Comparison of ENCODE assay signal across 17 cellular contexts in genomic region chr10:99908512-99908911, GRCh38.
A peak's percentile ranks its signal among the peaks of the same experiment; 100 is the strongest.
DNase-seq lines count a peak whose midpoint lies in the region; ATAC-seq, FAIRE-seq and TF ChIP-seq lines count a peak whose summit lies in the region.
"Had no signal": no experiment of that assay in that cellular context is flagged by ENCODE, and none has a peak within 500 bp of the region (broad histone marks: within the 10 kb centered on the region; RNA-seq: fewer than 3 reads in every experiment).

No MANE protein-coding gene starts in this region.

- no peak overlapping the region for H3K9ac ChIP-seq in GM12878 (ENCODE audit: control insufficient read depth, insufficient read depth, low read length)

- intact Hi-C loops in MCF 10A (cut with micrococcal nuclease) (no loop called here), breast epithelium (cut with DNase I; ENCODE audit: low total_unique reads) (no loop called here), GM12878 (cut with micrococcal nuclease; ENCODE audit: unreplicated experiment) (no loop called here)

- TF ChIP-seq POLR2A in breast epithelium (IDR thresholded peaks at IDR 0.05) (no peak), GM12878 (IDR thresholded peaks at IDR 0.05; ENCODE audit: low read depth, low read length) (no peak)

- SMC1A ChIA-PET in GM12878 (lab: Charles Lee; ENCODE audit: uncharacterized antibody, unreplicated experiment) = interaction anchor here (1.0 to 2.0 kb wide), 5 partner anchors 12 to 137 kb away, joined by 3 to 8 read pairs (median 4); no protein-coding TSS in a partner anchor

- H3K9me3 Mint-ChIP-seq in MCF 10A (ENCODE audit: unreplicated experiment) = no peaks in the 10 kb centered on the region
- H3K9me3 Mint-ChIP-seq: naive thymus-derived CD8-positive, alpha-beta T cell had no signal

- H3K4me2 ChIP-seq in GM12878 (ENCODE audit: control insufficient read depth, insufficient read depth) = no peak overlapping the region

- peaks cover 3% of the 10 kb centered on the region; the same call in 1 of the 2 replicates for H4K20me1 ChIP-seq in GM12878 (ENCODE audit: control insufficient read depth, insufficient read depth)

- BruUV-seq in MCF 10A (replicated peaks; lab: Mats Ljungman, UMichigan) (no TSS peak), GM12878 (replicated peaks; lab: Mats Ljungman, UMichigan) (no TSS peak)

- H3K27me3 ChIP-seq in breast epithelium (no peaks in the 10 kb centered on the region), GM12878 (replicated peaks in 1 of 2; ENCODE audit: control insufficient read depth in 2 of 2, insufficient read depth in 2 of 2, low read length in 1 of 2) (no peaks in the 10 kb centered on the region)
- H3K27me3 ChIP-seq: gastroesophageal sphincter had no signal

- DNase-seq in MCF 10A (ENCODE audit: unreplicated experiment) (no peak), breast epithelium (ENCODE audit: low spot score in 2 of 2) (no peak), MV-4-11 (lab: John Stamatoyannopoulos, UW) (peak; percentile 42), GM12878 (ENCODE audit: low read depth, low spot score) (no peak), HUDEP-2 (lab: John Stamatoyannopoulos, UW; ENCODE audit: unreplicated experiment in 76 of 76) (no peak), NCI-H1048 (lab: John Stamatoyannopoulos, UW) (no peak), glomerular visceral epithelial cell (ENCODE audit: extremely low spot score) (no peak)
- DNase-seq: activated CD4-positive, alpha-beta T cell treated with anti-CD3 and anti-CD28 coated beads for 1 hour; AML-193; aorta; lower lobe of right lung; naive thymus-derived CD8-positive, alpha-beta T cell; NCI-H187 treated with DMSO at 0.1 percent for 48 hours; NCI-H524 treated with DMSO at 0.1 percent for 48 hours had no signal

- TF ChIP-seq RAD21 in GM12878 (IDR thresholded peaks at IDR 0.05; ENCODE audit: insufficient read depth, low read depth, low read length) = no peak

- RAD21 ChIA-PET in GM12878 (lab: Charles Lee; ENCODE audit: unreplicated experiment) = interaction anchor here (1.9 kb wide), 1 partner anchor 101 kb away, joined by 5 read pairs; the partner anchor contains the start of gene DNMBP

- CTCF ChIA-PET in MCF 10A (lab: Yijun Ruan, JAX) (interaction anchor here (0.7 to 9.0 kb wide), 5 partner anchors 14 to 138 kb away, joined by 3 to 125 read pairs (median 3); no protein-coding TSS in a partner anchor), GM12878 (lab: Yijun Ruan, JAX) (no interaction called here)

- H3K27ac ChIP-seq in breast epithelium (no peak overlapping the region), GM12878 (ENCODE audit: control insufficient read depth, insufficient read depth) (no peak overlapping the region)
- H3K27ac ChIP-seq: lower lobe of right lung had no signal

- no peaks in the 10 kb centered on the region; the same call in 1 of the 2 replicates for H3K79me2 ChIP-seq in GM12878 (ENCODE audit: control insufficient read depth, insufficient read depth, low read length)

- in situ Hi-C loops in GM12878 (cut with MboI) = no loop called here

- no peak overlapping the region for H3K4me3 Mint-ChIP-seq in MCF 10A (ENCODE audit: unreplicated experiment)
- H3K4me3 Mint-ChIP-seq: naive thymus-derived CD8-positive, alpha-beta T cell had no signal

- FAIRE-seq in GM12878 (lab: Jason Lieb, UNC) = no peak
- FAIRE-seq: colon, GM18507 had no signal

- no peaks in the 10 kb centered on the region for H3K4me1 ChIP-seq in breast epithelium
- H3K4me1 ChIP-seq in GM12878 (ENCODE audit: control insufficient read depth, insufficient read depth, low read length) = no peaks in the 10 kb centered on the region

- TF ChIP-seq CTCF in MCF 10A (IDR thresholded peaks at IDR 0.05; ENCODE audit: unreplicated experiment) = no peak
- no peak for TF ChIP-seq CTCF in breast epithelium (IDR thresholded peaks at IDR 0.05)
- no peak for TF ChIP-seq CTCF in GM12878 (IDR thresholded peaks at IDR 0.05 in 2 of 3, conservative IDR thresholded peaks at IDR 0.05 in 1 of 3; ENCODE audit: control insufficient read depth in 2 of 3, extremely low read depth in 1 of 3, insufficient read depth in 1 of 3, low read depth in 3 of 3, low read length in 3 of 3)

- POLR2A ChIA-PET in MCF 10A (lab: Yijun Ruan, JAX) = interaction anchor here (0.8 to 3.5 kb wide), 5 partner anchors 34 to 136 kb away, joined by 3 to 30 read pairs (median 6); partner anchors contain the start of gene DNMBP
- POLR2A ChIA-PET in GM12878 (lab: Charles Lee) = no interaction called here

- peaks cover 14% of the 10 kb centered on the region for H3K4me1 Mint-ChIP-seq in MCF 10A (ENCODE audit: insufficient read depth, unreplicated experiment)
- H3K4me1 Mint-ChIP-seq: naive thymus-derived CD8-positive, alpha-beta T cell had no signal

- no peaks in the 10 kb centered on the region for H3K27me3 Mint-ChIP-seq in MCF 10A (ENCODE audit: insufficient read depth, unreplicated experiment)
- H3K27me3 Mint-ChIP-seq: naive thymus-derived CD8-positive, alpha-beta T cell had no signal

- H3K36me3 ChIP-seq in breast epithelium = no peaks in the 10 kb centered on the region
- peaks cover 22 to 33% of the 10 kb centered on the region in 2 experiments for H3K36me3 ChIP-seq in GM12878 (ENCODE audit: control insufficient read depth in 2 of 2, insufficient read depth in 2 of 2, low read length in 1 of 2)

- H3K36me3 Mint-ChIP-seq in MCF 10A (ENCODE audit: insufficient read depth, unreplicated experiment) = peaks cover 39% of the 10 kb centered on the region

- peak overlapping the region; percentile 67 for H3K27ac Mint-ChIP-seq in MCF 10A (ENCODE audit: low read depth, unreplicated experiment)
- H3K27ac Mint-ChIP-seq: naive thymus-derived CD8-positive, alpha-beta T cell had no signal

- TF ChIP-seq EP300 in GM12878 (IDR thresholded peaks at IDR 0.05; ENCODE audit: borderline replicate concordance in 1 of 2, control insufficient read depth in 1 of 2, low read depth in 2 of 2, low read length in 2 of 2) = no peak

- H3K9me3 ChIP-seq in breast epithelium (no peaks in the 10 kb centered on the region), GM12878 (replicated peaks; ENCODE audit: control insufficient read depth, insufficient read depth, low read length) (no peaks in the 10 kb centered on the region)
- H3K9me3 ChIP-seq: gastroesophageal sphincter, lower lobe of right lung had no signal

- no peak for ATAC-seq in GM12878
- ATAC-seq: gastroesophageal sphincter; lower lobe of right lung; naive thymus-derived CD8-positive, alpha-beta T cell had no signal

- WGBS in GM12878 (ENCODE audit: insufficient coverage, insufficient replicate concordance, low lambda C conversion rate, missing lambda C conversion rate) = 63% methylated on average over 3 of the region's 3 CpGs

- no peak overlapping the region for H3K4me3 ChIP-seq in breast epithelium
- H3K4me3 ChIP-seq in GM12878 = no peak overlapping the region
- H3K4me3 ChIP-seq: gastroesophageal sphincter, lower lobe of right lung had no signal

- H2AFZ ChIP-seq in GM12878 (ENCODE audit: control insufficient read depth, low read depth, low read length) = no peak overlapping the region

TF ChIP-seq in GM12878, 131 proteins besides CTCF, POLR2A, EP300 and RAD21:
- TF ChIP-seq RFX5 (IDR thresholded peaks at IDR 0.05; ENCODE audit: low read depth, low read length) = no peak
- TF ChIP-seq SPI1 (IDR thresholded peaks at IDR 0.05; ENCODE audit: borderline replicate concordance, insufficient read depth, low read depth, low read length) = peak; percentile 40; the same call in 1 of the 2 replicates
